2 cellular contexts compared by ENCODE assay signal in the genomic region with DNA sequence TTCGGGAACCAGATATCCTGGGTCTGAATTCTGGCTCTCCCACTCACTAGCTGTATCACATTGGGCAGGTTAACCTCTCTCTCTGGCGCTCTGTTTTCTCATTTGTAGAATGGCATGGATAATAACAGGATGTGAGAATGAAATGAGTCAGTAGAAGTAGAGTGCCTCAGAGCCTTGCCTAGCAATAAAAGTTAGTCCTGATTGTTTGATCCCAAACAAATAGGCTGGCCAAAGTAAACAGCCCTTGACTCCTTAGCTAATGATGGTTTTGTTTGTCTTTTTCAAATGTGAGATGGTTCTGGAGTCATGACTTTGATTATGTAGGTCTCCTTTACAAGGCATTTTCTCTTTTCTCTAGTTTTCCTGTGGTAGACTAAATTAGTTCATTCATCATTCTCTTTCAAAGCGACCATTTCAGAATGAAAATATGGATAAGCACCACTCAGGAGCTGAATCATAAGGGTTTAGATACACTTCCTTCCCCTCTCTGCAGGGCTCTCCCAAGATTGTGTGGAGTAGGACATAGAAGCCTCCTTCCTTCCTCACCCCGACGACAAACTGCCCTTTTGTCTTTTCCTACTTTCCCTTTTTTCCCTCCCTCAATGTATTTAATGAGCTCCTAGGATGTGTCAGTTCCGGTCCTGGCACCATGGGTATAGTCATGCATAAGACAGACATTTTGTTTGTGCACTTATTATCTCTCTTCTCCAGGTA.
TF ChIP-seq lines count a peak whose summit lies in the region.

No MANE protein-coding gene starts in this region.

TF ChIP-seq in PFSK-1, 5 proteins besides CTCF, POLR2A, EP300 and RAD21:
- TF ChIP-seq SIN3A (IDR thresholded peaks at IDR 0.05; ENCODE audit: borderline replicate concordance, insufficient read depth, low read length) (no peak), POLR2AphosphoS5 (IDR thresholded peaks at IDR 0.05; ENCODE audit: low read depth, low read length) (no peak), FOXP2 (optimal IDR thresholded peaks at IDR 0.05; ENCODE audit: borderline replicate concordance, extremely low read depth, extremely low read length, insufficient read depth) (no peak), TAF1 (IDR thresholded peaks at IDR 0.05; ENCODE audit: borderline replicate concordance, insufficient read depth, low read length) (peak; percentile 38; the same call in 1 of the 2 replicates)
- TF ChIP-seq, protein P1, sequence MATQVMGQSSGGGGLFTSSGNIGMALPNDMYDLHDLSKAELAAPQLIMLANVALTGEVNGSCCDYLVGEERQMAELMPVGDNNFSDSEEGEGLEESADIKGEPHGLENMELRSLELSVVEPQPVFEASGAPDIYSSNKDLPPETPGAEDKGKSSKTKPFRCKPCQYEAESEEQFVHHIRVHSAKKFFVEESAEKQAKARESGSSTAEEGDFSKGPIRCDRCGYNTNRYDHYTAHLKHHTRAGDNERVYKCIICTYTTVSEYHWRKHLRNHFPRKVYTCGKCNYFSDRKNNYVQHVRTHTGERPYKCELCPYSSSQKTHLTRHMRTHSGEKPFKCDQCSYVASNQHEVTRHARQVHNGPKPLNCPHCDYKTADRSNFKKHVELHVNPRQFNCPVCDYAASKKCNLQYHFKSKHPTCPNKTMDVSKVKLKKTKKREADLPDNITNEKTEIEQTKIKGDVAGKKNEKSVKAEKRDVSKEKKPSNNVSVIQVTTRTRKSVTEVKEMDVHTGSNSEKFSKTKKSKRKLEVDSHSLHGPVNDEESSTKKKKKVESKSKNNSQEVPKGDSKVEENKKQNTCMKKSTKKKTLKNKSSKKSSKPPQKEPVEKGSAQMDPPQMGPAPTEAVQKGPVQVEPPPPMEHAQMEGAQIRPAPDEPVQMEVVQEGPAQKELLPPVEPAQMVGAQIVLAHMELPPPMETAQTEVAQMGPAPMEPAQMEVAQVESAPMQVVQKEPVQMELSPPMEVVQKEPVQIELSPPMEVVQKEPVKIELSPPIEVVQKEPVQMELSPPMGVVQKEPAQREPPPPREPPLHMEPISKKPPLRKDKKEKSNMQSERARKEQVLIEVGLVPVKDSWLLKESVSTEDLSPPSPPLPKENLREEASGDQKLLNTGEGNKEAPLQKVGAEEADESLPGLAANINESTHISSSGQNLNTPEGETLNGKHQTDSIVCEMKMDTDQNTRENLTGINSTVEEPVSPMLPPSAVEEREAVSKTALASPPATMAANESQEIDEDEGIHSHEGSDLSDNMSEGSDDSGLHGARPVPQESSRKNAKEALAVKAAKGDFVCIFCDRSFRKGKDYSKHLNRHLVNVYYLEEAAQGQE (IDR thresholded peaks at IDR 0.05; ENCODE audit: insufficient read depth in 1 of 2, low read depth in 2 of 2, low read length in 2 of 2) = peak in 1 of 2 experiments; percentile 12; a peak in 1 of 4 replicates

TF ChIP-seq in endothelial cell of umbilical vein, 7 proteins besides CTCF, POLR2A, EP300 and RAD21:
- TF ChIP-seq EZH2 (IDR thresholded peaks at IDR 0.05; ENCODE audit: borderline replicate concordance, low read depth, low read length, severe bottlenecking) = no peak
- TF ChIP-seq GATA2 (IDR thresholded peaks at IDR 0.05; ENCODE audit: insufficient read depth, insufficient read length, low read depth, low read length) = peak; percentile 64
- no peak for TF ChIP-seq MYC (IDR thresholded peaks at IDR 0.05; ENCODE audit: low read depth, low read length)
- TF ChIP-seq, protein P2, sequence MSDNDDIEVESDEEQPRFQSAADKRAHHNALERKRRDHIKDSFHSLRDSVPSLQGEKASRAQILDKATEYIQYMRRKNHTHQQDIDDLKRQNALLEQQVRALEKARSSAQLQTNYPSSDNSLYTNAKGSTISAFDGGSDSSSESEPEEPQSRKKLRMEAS (IDR thresholded peaks at IDR 0.05; ENCODE audit: insufficient read depth, insufficient read length) = no peak
- TF ChIP-seq JUN (IDR thresholded peaks at IDR 0.05; ENCODE audit: borderline replicate concordance, insufficient read depth, insufficient read length, low read depth) = peak; percentile 91
- peak; percentile 70 for TF ChIP-seq FOS (IDR thresholded peaks at IDR 0.05; ENCODE audit: borderline replicate concordance, insufficient read depth, low read length)
- peak; percentile 73 for TF ChIP-seq POLR2AphosphoS5 (IDR thresholded peaks at IDR 0.05; ENCODE audit: insufficient read depth, low read depth, low read length)
